ENCODE assay signal across 21 cellular contexts in genomic region chr11:114984611-114985163, GRCh38.
"Had no signal": no experiment of that assay in that cellular context is flagged by ENCODE, and none has a peak within 500 bp of the region (broad histone marks: within the 10 kb centered on the region; RNA-seq: fewer than 3 reads in every experiment).

No MANE protein-coding gene starts in this region.

- H3K27me3 ChIP-seq: heart left ventricle, right lobe of liver, tibial artery, upper lobe of left lung, uterus had no signal

- H3K9ac ChIP-seq: parathyroid adenoma had no signal

- H3K9me3 ChIP-seq: heart left ventricle, psoas muscle, right lobe of liver, tibial artery, upper lobe of left lung, uterus had no signal

- H3K4me3 ChIP-seq: dorsolateral prefrontal cortex, heart left ventricle, lung, psoas muscle, right lobe of liver, tibial artery, upper lobe of left lung, uterus had no signal

- DNase-seq: effector CD8-positive, alpha-beta T cell; heart left ventricle; hippocampal formation; left colon; left ventricle myocardium superior; mesenchymal stem cell; midbrain; psoas muscle; retina; right lobe of liver; stimulated activated CD4-positive, alpha-beta T cell treated with anti-CD3 and anti-CD28 coated beads, Interleukin-4, amount 100 ng/mL, for 1 hour; stimulated activated CD8-positive, alpha-beta memory T cell treated with anti-CD3 and anti-CD28 coated beads, Interleukin-4, amount 100 ng/mL, for 48 hours; stimulated activated naive CD8-positive, alpha-beta T cell treated with anti-CD3 and anti-CD28 coated beads, Interleukin-15, Interleukin-2, amounts not matched to agents 100 U/mL and 50 U/mL, for 24 hours; tibial artery; uterus had no signal

- H3K36me3 ChIP-seq: heart left ventricle, right lobe of liver, tibial artery, upper lobe of left lung, uterus had no signal

- FAIRE-seq: frontal cortex had no signal

- H3K79me2 ChIP-seq: parathyroid adenoma had no signal

- H2AFZ ChIP-seq: parathyroid adenoma had no signal

- H3K27ac ChIP-seq: dorsolateral prefrontal cortex, heart left ventricle, parathyroid adenoma, psoas muscle, right lobe of liver, tibial artery, upper lobe of left lung, uterus had no signal

- H3K4me1 ChIP-seq: heart left ventricle, parathyroid adenoma, psoas muscle, right lobe of liver, tibial artery, upper lobe of left lung, uterus had no signal

- ATAC-seq: heart left ventricle; left colon; left ventricle myocardium superior; psoas muscle; right lobe of liver; stimulated activated effector memory CD8-positive, alpha-beta T cell treated with anti-CD3 and anti-CD28 coated beads, Interleukin-12 subunit alpha, Interleukin-12 subunit beta, amount 100 ng/mL, for 72 hours; stimulated activated naive CD8-positive, alpha-beta T cell treated with anti-CD3 and anti-CD28 coated beads, Interleukin-15, Interleukin-2, amounts not matched to agents 100 U/mL and 50 U/mL, for 24 hours had no signal
